Comparison of ENCODE assay signal across 1 cellular context in the genomic region with DNA sequence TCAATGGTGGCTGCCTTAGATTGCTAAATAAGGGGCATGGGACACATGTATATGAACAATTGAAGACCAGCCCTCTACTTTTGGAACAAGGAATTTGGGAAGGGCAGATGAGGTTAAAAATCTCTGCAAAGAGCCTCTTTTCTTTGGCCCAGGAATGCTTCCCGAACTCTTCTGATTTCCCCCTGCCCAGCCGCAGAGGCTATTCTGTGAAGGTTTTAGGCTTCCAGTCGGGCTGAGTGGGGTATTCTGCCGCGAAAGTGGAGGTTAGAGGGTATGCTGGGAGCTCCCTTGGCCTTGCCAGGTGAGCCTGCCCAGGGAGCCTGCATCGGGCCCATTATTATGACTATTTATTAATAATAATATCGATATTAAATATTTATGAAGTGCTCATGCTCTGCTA.
TF ChIP-seq lines count a peak whose summit lies in the region.

No MANE protein-coding gene starts in this region.

TF ChIP-seq in GM12878, 131 proteins besides CTCF, POLR2A, EP300 and RAD21:
- no peak for TF ChIP-seq MTA3 (IDR thresholded peaks at IDR 0.05; ENCODE audit: borderline replicate concordance, low read length)
- TF ChIP-seq SRF (IDR thresholded peaks at IDR 0.05; ENCODE audit: low read depth in 2 of 2, low read length in 2 of 2) = no peak
- TF ChIP-seq, protein P1, sequence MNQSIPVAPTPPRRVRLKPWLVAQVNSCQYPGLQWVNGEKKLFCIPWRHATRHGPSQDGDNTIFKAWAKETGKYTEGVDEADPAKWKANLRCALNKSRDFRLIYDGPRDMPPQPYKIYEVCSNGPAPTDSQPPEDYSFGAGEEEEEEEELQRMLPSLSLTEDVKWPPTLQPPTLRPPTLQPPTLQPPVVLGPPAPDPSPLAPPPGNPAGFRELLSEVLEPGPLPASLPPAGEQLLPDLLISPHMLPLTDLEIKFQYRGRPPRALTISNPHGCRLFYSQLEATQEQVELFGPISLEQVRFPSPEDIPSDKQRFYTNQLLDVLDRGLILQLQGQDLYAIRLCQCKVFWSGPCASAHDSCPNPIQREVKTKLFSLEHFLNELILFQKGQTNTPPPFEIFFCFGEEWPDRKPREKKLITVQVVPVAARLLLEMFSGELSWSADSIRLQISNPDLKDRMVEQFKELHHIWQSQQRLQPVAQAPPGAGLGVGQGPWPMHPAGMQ (IDR thresholded peaks at IDR 0.05; ENCODE audit: borderline replicate concordance) = no peak
- TF ChIP-seq SREBF2 (IDR thresholded peaks at IDR 0.05; ENCODE audit: low read length) = no peak
- TF ChIP-seq STAT3 (IDR thresholded peaks at IDR 0.05; ENCODE audit: low read depth, low read length) = no peak
- TF ChIP-seq, protein P2, sequence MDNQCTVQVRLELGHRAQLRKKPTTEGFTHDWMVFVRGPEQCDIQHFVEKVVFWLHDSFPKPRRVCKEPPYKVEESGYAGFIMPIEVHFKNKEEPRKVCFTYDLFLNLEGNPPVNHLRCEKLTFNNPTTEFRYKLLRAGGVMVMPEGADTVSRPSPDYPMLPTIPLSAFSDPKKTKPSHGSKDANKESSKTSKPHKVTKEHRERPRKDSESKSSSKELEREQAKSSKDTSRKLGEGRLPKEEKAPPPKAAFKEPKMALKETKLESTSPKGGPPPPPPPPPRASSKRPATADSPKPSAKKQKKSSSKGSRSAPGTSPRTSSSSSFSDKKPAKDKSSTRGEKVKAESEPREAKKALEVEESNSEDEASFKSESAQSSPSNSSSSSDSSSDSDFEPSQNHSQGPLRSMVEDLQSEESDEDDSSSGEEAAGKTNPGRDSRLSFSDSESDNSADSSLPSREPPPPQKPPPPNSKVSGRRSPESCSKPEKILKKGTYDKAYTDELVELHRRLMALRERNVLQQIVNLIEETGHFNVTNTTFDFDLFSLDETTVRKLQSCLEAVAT (IDR thresholded peaks at IDR 0.05) = no peak
- TF ChIP-seq POLR2AphosphoS5 (IDR thresholded peaks at IDR 0.05; ENCODE audit: low read length) = no peak
- no peak for TF ChIP-seq YY1 (IDR thresholded peaks at IDR 0.05; ENCODE audit: low read depth, low read length)
- TF ChIP-seq, protein P3, sequence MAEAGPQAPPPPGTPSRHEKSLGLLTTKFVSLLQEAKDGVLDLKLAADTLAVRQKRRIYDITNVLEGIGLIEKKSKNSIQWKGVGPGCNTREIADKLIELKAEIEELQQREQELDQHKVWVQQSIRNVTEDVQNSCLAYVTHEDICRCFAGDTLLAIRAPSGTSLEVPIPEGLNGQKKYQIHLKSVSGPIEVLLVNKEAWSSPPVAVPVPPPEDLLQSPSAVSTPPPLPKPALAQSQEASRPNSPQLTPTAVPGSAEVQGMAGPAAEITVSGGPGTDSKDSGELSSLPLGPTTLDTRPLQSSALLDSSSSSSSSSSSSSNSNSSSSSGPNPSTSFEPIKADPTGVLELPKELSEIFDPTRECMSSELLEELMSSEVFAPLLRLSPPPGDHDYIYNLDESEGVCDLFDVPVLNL (IDR thresholded peaks at IDR 0.05; ENCODE audit: low read depth, low read length) = no peak
- TF ChIP-seq YBX1 (IDR thresholded peaks at IDR 0.05) = no peak
- no peak for TF ChIP-seq KAT2A (conservative IDR thresholded peaks at IDR 0.05; ENCODE audit: control insufficient read depth, low read depth, low read length)
- no peak for TF ChIP-seq POU2F2 (IDR thresholded peaks at IDR 0.05; ENCODE audit: borderline replicate concordance, low read depth, low read length)
- TF ChIP-seq SMAD5 (IDR thresholded peaks at IDR 0.05; ENCODE audit: low read depth) = no peak
- TF ChIP-seq MEF2A (IDR thresholded peaks at IDR 0.05; ENCODE audit: insufficient read depth, low read depth, low read length) = no peak
- TF ChIP-seq, protein P4, sequence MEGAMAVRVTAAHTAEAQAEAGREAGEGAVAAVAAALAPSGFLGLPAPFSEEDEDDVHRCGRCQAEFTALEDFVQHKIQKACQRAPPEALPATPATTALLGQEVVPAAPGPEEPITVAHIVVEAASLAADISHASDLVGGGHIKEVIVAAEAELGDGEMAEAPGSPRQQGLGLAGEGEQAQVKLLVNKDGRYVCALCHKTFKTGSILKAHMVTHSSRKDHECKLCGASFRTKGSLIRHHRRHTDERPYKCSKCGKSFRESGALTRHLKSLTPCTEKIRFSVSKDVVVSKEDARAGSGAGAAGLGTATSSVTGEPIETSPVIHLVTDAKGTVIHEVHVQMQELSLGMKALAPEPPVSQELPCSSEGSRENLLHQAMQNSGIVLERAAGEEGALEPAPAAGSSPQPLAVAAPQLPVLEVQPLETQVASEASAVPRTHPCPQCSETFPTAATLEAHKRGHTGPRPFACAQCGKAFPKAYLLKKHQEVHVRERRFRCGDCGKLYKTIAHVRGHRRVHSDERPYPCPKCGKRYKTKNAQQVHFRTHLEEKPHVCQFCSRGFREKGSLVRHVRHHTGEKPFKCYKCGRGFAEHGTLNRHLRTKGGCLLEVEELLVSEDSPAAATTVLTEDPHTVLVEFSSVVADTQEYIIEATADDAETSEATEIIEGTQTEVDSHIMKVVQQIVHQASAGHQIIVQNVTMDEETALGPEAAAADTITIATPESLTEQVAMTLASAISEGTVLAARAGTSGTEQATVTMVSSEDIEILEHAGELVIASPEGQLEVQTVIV (IDR thresholded peaks at IDR 0.05; ENCODE audit: borderline replicate concordance, partially characterized antibody) = no peak
- TF ChIP-seq RAD51 (IDR thresholded peaks at IDR 0.05) = no peak
- TF ChIP-seq RELA (IDR thresholded peaks at IDR 0.05; ENCODE audit: borderline replicate concordance, partially characterized antibody) = no peak
